Comparison of ENCODE assay signal across 20 cellular contexts in genomic region chr18:3057526-3057925, GRCh38. TPM values are rescaled to one million over a fixed set of nuclear protein-coding genes. Genes with fewer than 3 reads are reported as not detected.
DNase-seq lines count a peak whose midpoint lies in the region; TF ChIP-seq lines count a peak whose summit lies in the region.
"Had no signal": no experiment of that assay in that cellular context is flagged by ENCODE, and none has a peak within 500 bp of the region (broad histone marks: within the 10 kb centered on the region; RNA-seq: fewer than 3 reads in every experiment).

No MANE protein-coding gene starts in this region.

- peaks cover 25% of the 10 kb centered on the region for H3F3A ChIP-seq in Loucy (ENCODE audit: low read depth)

- TF ChIP-seq CTCF in Loucy (conservative IDR thresholded peaks at IDR 0.05; ENCODE audit: low read length) (no peak), stomach (IDR thresholded peaks at IDR 0.05) (no peak)

- CTCF ChIA-PET in activated naive CD4-positive, alpha-beta T cell treated with anti-CD3 and anti-CD28 coated beads, Interleukin-2, amount 10 ng/mL, durations not matched to agents 7 days and 5 days (lab: Charles Lee): interaction anchor here (1.6 kb wide), 1 partner anchor 62 kb away, joined by 4 read pairs; no protein-coding TSS in a partner anchor
- CTCF ChIA-PET in activated naive CD4-positive, alpha-beta T cell treated with anti-CD3 and anti-CD28 coated beads for 36 hours (lab: Charles Lee): interaction anchor here (1.1 kb wide), 2 partner anchors 63 to 124 kb away, joined by 3 read pairs; no protein-coding TSS in a partner anchor

- H3K36me3 Mint-ChIP-seq in activated naive CD4-positive, alpha-beta T cell treated with anti-CD3 and anti-CD28 coated beads, Interleukin-2, amount 10 ng/mL, durations not matched to agents 7 days and 5 days: peaks cover 11% of the 10 kb centered on the region
- peaks cover 3% of the 10 kb centered on the region for H3K36me3 Mint-ChIP-seq in activated naive CD4-positive, alpha-beta T cell treated with anti-CD3 and anti-CD28 coated beads for 36 hours (ENCODE audit: low read depth)

- no peak overlapping the region for H3K4me2 ChIP-seq in Loucy (ENCODE audit: low read depth, low read length, poor library complexity, severe bottlenecking)

- H4K20me1 ChIP-seq in Loucy (ENCODE audit: insufficient read depth, low read length, poor library complexity, severe bottlenecking): no peaks in the 10 kb centered on the region

- no peak overlapping the region for H3K4me3 Mint-ChIP-seq in activated naive CD4-positive, alpha-beta T cell treated with anti-CD3 and anti-CD28 coated beads, Interleukin-2, amount 10 ng/mL, durations not matched to agents 7 days and 5 days
- no peak overlapping the region for H3K4me3 Mint-ChIP-seq in activated naive CD4-positive, alpha-beta T cell treated with anti-CD3 and anti-CD28 coated beads for 36 hours

- peak overlapping the region; percentile 100 for H3K27ac Mint-ChIP-seq in activated naive CD4-positive, alpha-beta T cell treated with anti-CD3 and anti-CD28 coated beads, Interleukin-2, amount 10 ng/mL, durations not matched to agents 7 days and 5 days
- no peak overlapping the region for H3K27ac Mint-ChIP-seq in activated naive CD4-positive, alpha-beta T cell treated with anti-CD3 and anti-CD28 coated beads for 36 hours

- no peak for TF ChIP-seq EP300 in stomach (IDR thresholded peaks at IDR 0.05)

- H3K27me3 Mint-ChIP-seq in activated naive CD4-positive, alpha-beta T cell treated with anti-CD3 and anti-CD28 coated beads, Interleukin-2, amount 10 ng/mL, durations not matched to agents 7 days and 5 days: peaks cover 4% of the 10 kb centered on the region
- no peaks in the 10 kb centered on the region for H3K27me3 Mint-ChIP-seq in activated naive CD4-positive, alpha-beta T cell treated with anti-CD3 and anti-CD28 coated beads for 36 hours (ENCODE audit: low read depth)

- DNase-seq in activated naive CD4-positive, alpha-beta T cell treated with anti-CD3 and anti-CD28 coated beads, Interleukin-2, amount 10 ng/mL, durations not matched to agents 7 days and 5 days: no peak
- DNase-seq in activated naive CD4-positive, alpha-beta T cell treated with anti-CD3 and anti-CD28 coated beads for 36 hours: no peak
- DNase-seq in effector memory CD4-positive, alpha-beta T cell: no peak
- DNase-seq in stomach (no peak), MG63 (no peak), NCI-H1105 (lab: John Stamatoyannopoulos, UW) (no peak)
- DNase-seq: activated naive CD4-positive, alpha-beta T cell treated with anti-CD3 and anti-CD28 coated beads, Interleukin-2, amount 50 U/mL, for 16 hours; cerebellar nuclear complex; heart left ventricle; KG1; NCI-H1694 treated with DMSO at 0.1 percent for 48 hours; NCI-H2171 treated with DMSO at 0.1 percent for 48 hours; NCI-H526 treated with DMSO at 0.1 percent for 48 hours; sigmoid colon; stimulated activated CD8-positive, alpha-beta memory T cell treated with anti-CD3 and anti-CD28 coated beads, Interleukin-4, amount 100 ng/mL, for 48 hours; upper lobe of right lung had no signal

- H3K4me1 ChIP-seq in Loucy (ENCODE audit: insufficient read depth, low read length, poor library complexity, severe bottlenecking): peaks cover 54% of the 10 kb centered on the region
- H3K4me1 ChIP-seq in effector memory CD4-positive, alpha-beta T cell (ENCODE audit: control insufficient read depth, insufficient read depth, low read length, poor library complexity, severe bottlenecking): peaks cover 58% of the 10 kb centered on the region
- H3K4me1 ChIP-seq in stomach: peaks cover 0 to 69% (median 27%) of the 10 kb centered on the region in 4 donors

- intact Hi-C loops in activated naive CD4-positive, alpha-beta T cell treated with anti-CD3 and anti-CD28 coated beads for 36 hours (cut with micrococcal nuclease): loop anchor here (1.0 kb wide), 1 partner anchor 8 kb away; no protein-coding TSS in a partner anchor
- intact Hi-C loops in stomach (cut with DNase I; ENCODE audit: low total_unique reads): no loop called here

- H3K27ac ChIP-seq in effector memory CD4-positive, alpha-beta T cell (ENCODE audit: insufficient read depth, low read length, poor library complexity, severe bottlenecking): peak overlapping the region; percentile 92
- H3K27ac ChIP-seq in stomach: peak overlapping the region in 3 of 5 donors; percentile 24 to 72 (median 36)
- H3K27ac ChIP-seq: epithelial cell of prostate, RWPE1, sigmoid colon, SK-N-MC, upper lobe of right lung had no signal

- WGBS in stomach, 5 donors: 74 to 96% (median 91%) methylated on average over 4 of the region's 4 CpGs

- no peak overlapping the region for H3K9ac ChIP-seq in Loucy (ENCODE audit: low read depth, low read length, poor library complexity, severe bottlenecking)

- H3K9me3 Mint-ChIP-seq in activated naive CD4-positive, alpha-beta T cell treated with anti-CD3 and anti-CD28 coated beads, Interleukin-2, amount 10 ng/mL, durations not matched to agents 7 days and 5 days: peaks cover 11% of the 10 kb centered on the region
- H3K9me3 Mint-ChIP-seq in activated naive CD4-positive, alpha-beta T cell treated with anti-CD3 and anti-CD28 coated beads for 36 hours: peaks cover 8% of the 10 kb centered on the region

- H3K4me3 ChIP-seq in Loucy (ENCODE audit: low read length, poor library complexity, severe bottlenecking) (no peak overlapping the region), stomach (no peak overlapping the region), MG63 (no peak overlapping the region)
- no peak overlapping the region for H3K4me3 ChIP-seq in effector memory CD4-positive, alpha-beta T cell (ENCODE audit: insufficient read depth, low read depth, low read length, poor library complexity, severe bottlenecking)
- H3K4me3 ChIP-seq: heart left ventricle, sigmoid colon, SK-N-MC, upper lobe of right lung had no signal

- H3K9me3 ChIP-seq in Loucy (ENCODE audit: insufficient read depth, low read depth, low read length) (no peaks in the 10 kb centered on the region), stomach (no peaks in the 10 kb centered on the region), MG63 (no peaks in the 10 kb centered on the region)
- no peaks in the 10 kb centered on the region for H3K9me3 ChIP-seq in effector memory CD4-positive, alpha-beta T cell (ENCODE audit: control insufficient read depth, low read length)
- H3K9me3 ChIP-seq: heart left ventricle, sigmoid colon, upper lobe of right lung had no signal

- peaks cover 74% of the 10 kb centered on the region for H3K4me1 Mint-ChIP-seq in activated naive CD4-positive, alpha-beta T cell treated with anti-CD3 and anti-CD28 coated beads, Interleukin-2, amount 10 ng/mL, durations not matched to agents 7 days and 5 days
- H3K4me1 Mint-ChIP-seq in activated naive CD4-positive, alpha-beta T cell treated with anti-CD3 and anti-CD28 coated beads for 36 hours (ENCODE audit: low read depth): peaks cover 61% of the 10 kb centered on the region

- H2AFZ ChIP-seq in Loucy (ENCODE audit: low read length): peak overlapping the region; percentile 29

- no peaks in the 10 kb centered on the region for H3K36me3 ChIP-seq in Loucy (ENCODE audit: insufficient read depth, low read length)
- H3K36me3 ChIP-seq in effector memory CD4-positive, alpha-beta T cell (ENCODE audit: control insufficient read depth, insufficient read depth, low read length): no peaks in the 10 kb centered on the region
- H3K36me3 ChIP-seq in stomach: no peaks in the 10 kb centered on the region
- H3K36me3 ChIP-seq in MG63: no peaks in the 10 kb centered on the region
- H3K36me3 ChIP-seq: heart left ventricle, sigmoid colon, upper lobe of right lung had no signal

- no peak for TF ChIP-seq POLR2A in stomach (IDR thresholded peaks at IDR 0.05)

- H3K27me3 ChIP-seq in Loucy (ENCODE audit: insufficient read depth, low read length, poor library complexity, severe bottlenecking) (no peaks in the 10 kb centered on the region), stomach (no peaks in the 10 kb centered on the region), MG63 (no peaks in the 10 kb centered on the region; the same call in 1 of the 2 replicates)
- no peaks in the 10 kb centered on the region for H3K27me3 ChIP-seq in effector memory CD4-positive, alpha-beta T cell (replicated peaks; ENCODE audit: control insufficient read depth, insufficient read depth, low read length, poor library complexity, severe bottlenecking)
- H3K27me3 ChIP-seq: heart left ventricle, sigmoid colon, upper lobe of right lung had no signal

- H3K9me2 ChIP-seq in Loucy (replicated peaks; ENCODE audit: low read depth, low read length): no peaks in the 10 kb centered on the region

- H3K79me2 ChIP-seq in Loucy (ENCODE audit: insufficient read depth, low read length): no peaks in the 10 kb centered on the region

RNA-seq across cellular contexts. Expression of gene LPIN2, which starts 44.6 kb away (rescaled TPM):
- 10 to 100 TPM; 62.4 to 65.7 TPM for total RNA-seq in activated naive CD4-positive, alpha-beta T cell treated with anti-CD3 and anti-CD28 coated beads for 36 hours
- total RNA-seq in stomach: 10 to 100 TPM in 4 of 5 donors, 1 to 10 TPM in 1; 9.3 to 86.8 (median 13.4) TPM
- 10 to 100 TPM in 2 of 3 donors, 1 to 10 TPM in 1; 4.0 to 42.8 (median 12.5) TPM for polyA plus RNA-seq in stomach
- 14.2 and 29.3 TPM in 2 replicates for total RNA-seq in MG63 (2014; rRNA removed; shearing (Covaris generic); ENCODE audit: low replicate concordance)
